In genomic region chr1:36279789-36280296, GRCh38 we compare ENCODE assay signal across 10 cellular contexts. TPM values are rescaled to one million over a fixed set of nuclear protein-coding genes. Genes with fewer than 3 reads are reported as not detected.
DNase-seq lines count a peak whose midpoint lies in the region; ATAC-seq and TF ChIP-seq lines count a peak whose summit lies in the region.
"Had no signal": no experiment of that assay in that cellular context is flagged by ENCODE, and none has a peak within 500 bp of the region (broad histone marks: within the 10 kb centered on the region; RNA-seq: fewer than 3 reads in every experiment).

No MANE protein-coding gene starts in this region.

- in situ Hi-C loops in transverse colon (cut with MboI; ENCODE audit: low pct_ligation_motif_present in 1 of 4, low pct_unique_long_range_greater_than_20kb in 1 of 4, low sequenced_read_pairs in 3 of 4) = loop anchor here (10.0 to 25.0 kb wide), 4 partner anchors 85 to 175 kb away; no protein-coding TSS in a partner anchor

- H3K27me3 Mint-ChIP-seq in naive thymus-derived CD4-positive, alpha-beta T cell = no peaks in the 10 kb centered on the region

- no peak overlapping the region for H3K9ac ChIP-seq in adipocyte (ENCODE audit: low read length)
- H3K9ac ChIP-seq: SK-N-SH had no signal

- DNase-seq in heart left ventricle (no peak), Right ventricle myocardium inferior (ENCODE audit: missing footprints) (no peak), adipocyte (ENCODE audit: low read depth) (no peak), transverse colon (no peak), SIG-M5 (lab: John Stamatoyannopoulos, UW) (no peak)
- DNase-seq in naive thymus-derived CD4-positive, alpha-beta T cell = no peak
- DNase-seq in stimulated activated CD4-positive, alpha-beta T cell treated with anti-CD3 and anti-CD28 coated beads, Interleukin-15, amount 100 ng/mL, for 24 hours = no peak
- DNase-seq: activated CD4-positive, alpha-beta T cell treated with anti-CD3 and anti-CD28 coated beads for 4 hours; SK-N-SH had no signal

- peaks cover 0 to 7% (median 5%) of the 10 kb centered on the region in 5 donors for H3K36me3 Mint-ChIP-seq in naive thymus-derived CD4-positive, alpha-beta T cell

- no peak for TF ChIP-seq EP300 in transverse colon (IDR thresholded peaks at IDR 0.05; ENCODE audit: low read depth)

- H3K4me1 Mint-ChIP-seq in naive thymus-derived CD4-positive, alpha-beta T cell = peaks cover 9 to 32% (median 20%) of the 10 kb centered on the region in 7 donors

- TF ChIP-seq POLR2A in heart left ventricle (IDR thresholded peaks at IDR 0.05) (no peak), transverse colon (IDR thresholded peaks at IDR 0.05) (no peak)

- H3K9me3 Mint-ChIP-seq in naive thymus-derived CD4-positive, alpha-beta T cell = no peaks in the 10 kb centered on the region

- intact Hi-C loops in heart left ventricle (cut with DNase I) (loop anchor here in 9 of 10 donors (5.0 to 10.0 kb wide), 7 partner anchors 38 to 128 kb away; partner anchors contain the start of gene THRAP3 (in 1 of the 9)), Right ventricle myocardium inferior (cut with DNase I) (loop anchor here (5.0 kb wide), 2 partner anchors 38 to 78 kb away; no protein-coding TSS in a partner anchor), transverse colon (cut with DNase I; ENCODE audit: low total_unique reads) (loop anchor here (2.0 kb wide), 1 partner anchor 45 kb away; no protein-coding TSS in a partner anchor)
- intact Hi-C loops in naive thymus-derived CD4-positive, alpha-beta T cell (cut with micrococcal nuclease) = no loop called here

- H3K36me3 ChIP-seq in heart left ventricle (peaks cover 0 to 44% (median 27%) of the 10 kb centered on the region in 9 donors), adipocyte (ENCODE audit: control insufficient read depth, insufficient read depth, low read length, severe bottlenecking) (peaks cover 21% of the 10 kb centered on the region), transverse colon (peaks cover 0 to 21% (median 6%) of the 10 kb centered on the region in 4 donors)
- H3K36me3 ChIP-seq in naive thymus-derived CD4-positive, alpha-beta T cell (ENCODE audit: control insufficient read depth in 2 of 3, insufficient read depth in 3 of 3, low read length in 3 of 3) = peaks cover 8 to 24% (median 10%) of the 10 kb centered on the region in 3 experiments

- no peak overlapping the region for H3K4me3 Mint-ChIP-seq in naive thymus-derived CD4-positive, alpha-beta T cell

- no peak overlapping the region for H3K4me3 ChIP-seq in heart left ventricle
- peak overlapping the region; percentile 24 for H3K4me3 ChIP-seq in adipocyte (ENCODE audit: low read length)
- H3K4me3 ChIP-seq in naive thymus-derived CD4-positive, alpha-beta T cell (ENCODE audit: low read length) = no peak overlapping the region
- H3K4me3 ChIP-seq in transverse colon = no peak overlapping the region

- ATAC-seq in heart left ventricle (peak in 3 of 4 donors; percentile 20 to 31 (median 26)), Right ventricle myocardium inferior (no peak), HG03521 (IDR thresholded peaks at IDR 0.05; ENCODE audit: unreplicated experiment) (no peak)
- no peak for ATAC-seq in naive thymus-derived CD4-positive, alpha-beta T cell

- WGBS in heart left ventricle, 4 donors = 64 to 77% (median 75%) methylated on average over 7 of the region's 7 CpGs
- WGBS in transverse colon (ENCODE audit: low coverage in 1 of 2), 2 donors = 72 to 75% methylated on average over 1 to 7 of the region's 7 CpGs

- CTCF ChIA-PET in naive thymus-derived CD4-positive, alpha-beta T cell (lab: Charles Lee) = interaction anchor here (0.5 to 0.7 kb wide), 3 partner anchors 40 to 235 kb away, joined by 3 read pairs; no protein-coding TSS in a partner anchor

- H3K4me1 ChIP-seq in heart left ventricle = peaks cover 0 to 77% (median 44%) of the 10 kb centered on the region in 12 donors
- peaks cover 38% of the 10 kb centered on the region for H3K4me1 ChIP-seq in adipocyte (ENCODE audit: control insufficient read depth, insufficient read depth, low read length)
- no peaks in the 10 kb centered on the region for H3K4me1 ChIP-seq in naive thymus-derived CD4-positive, alpha-beta T cell (ENCODE audit: control insufficient read depth in 2 of 2, insufficient read depth in 2 of 2, low read length in 2 of 2)
- peaks cover 0 to 35% (median 13%) of the 10 kb centered on the region in 4 donors for H3K4me1 ChIP-seq in transverse colon

- no peaks in the 10 kb centered on the region for H3K9me3 ChIP-seq in heart left ventricle
- H3K9me3 ChIP-seq in adipocyte (ENCODE audit: control insufficient read depth, low read length) = no peaks in the 10 kb centered on the region
- H3K9me3 ChIP-seq in naive thymus-derived CD4-positive, alpha-beta T cell (ENCODE audit: control insufficient read depth in 2 of 3, low read length in 3 of 3) = no peaks in the 10 kb centered on the region
- H3K9me3 ChIP-seq in transverse colon = no peaks in the 10 kb centered on the region
- H3K9me3 ChIP-seq: SK-N-SH had no signal

- POLR2A ChIA-PET in naive thymus-derived CD4-positive, alpha-beta T cell (lab: Charles Lee) = interaction anchor here (0.5 kb wide), 1 partner anchor 155 kb away, joined by 6 read pairs; no protein-coding TSS in a partner anchor

- TF ChIP-seq CTCF in heart left ventricle (IDR thresholded peaks at IDR 0.05) (no peak), transverse colon (IDR thresholded peaks at IDR 0.05) (no peak)

- H3K27me3 ChIP-seq in heart left ventricle = no peaks in the 10 kb centered on the region
- no peaks in the 10 kb centered on the region for H3K27me3 ChIP-seq in adipocyte (replicated peaks; ENCODE audit: control insufficient read depth, insufficient read depth, low read length)
- H3K27me3 ChIP-seq in naive thymus-derived CD4-positive, alpha-beta T cell (ENCODE audit: control insufficient read depth in 2 of 2, insufficient read depth in 2 of 2, low read length in 2 of 2) = no peaks in the 10 kb centered on the region
- H3K27me3 ChIP-seq in transverse colon = no peaks in the 10 kb centered on the region

- H3K27ac ChIP-seq in heart left ventricle (peak overlapping the region; percentile 39 to 90 (median 79)), transverse colon (peak overlapping the region; percentile 3 to 37 (median 8))
- peak overlapping the region; percentile 33 for H3K27ac ChIP-seq in naive thymus-derived CD4-positive, alpha-beta T cell (ENCODE audit: low read depth, low read length)

- H3K27ac Mint-ChIP-seq in naive thymus-derived CD4-positive, alpha-beta T cell = peak overlapping the region; percentile 26 to 94 (median 81)

RNA-seq across cellular contexts. Expression of gene SH3D21, which starts 26.3 kb away (rescaled TPM):
- total RNA-seq in heart left ventricle (1 to 10 TPM in 5 of 9 donors, under 1 TPM in 4; 0.38 to 3.1 (median 1.4) TPM), Right ventricle myocardium inferior (1.6 TPM), transverse colon (100 to 1,000 TPM in 1 of 4 donors, 10 to 100 TPM in 3; 12.7 to 143 (median 15.9) TPM)
- 1 to 10 TPM in 1 of 2 donors, under 1 TPM in 1; 0.72 to 2.2 TPM for polyA plus RNA-seq in heart left ventricle
- 10 to 100 TPM in 1 of 5 experiments, 1 to 10 TPM in 4; 2.7 to 21.7 (median 3.1) TPM for total RNA-seq in naive thymus-derived CD4-positive, alpha-beta T cell
- polyA plus RNA-seq in naive thymus-derived CD4-positive, alpha-beta T cell = under 1 TPM; 0.17 to 0.37 TPM

RNA-seq across cellular contexts. Expression of gene EVA1B, which starts 43.6 kb away (rescaled TPM):
- total RNA-seq in heart left ventricle (10 to 100 TPM in 6 of 9 donors, 1 to 10 TPM in 3; 5.9 to 42.3 (median 10.8) TPM), Right ventricle myocardium inferior (10.9 TPM), transverse colon (10 to 100 TPM in 3 of 4 donors, 1 to 10 TPM in 1; 4.4 to 24.8 (median 10.4) TPM)
- 10 to 100 TPM; 13.6 to 21.4 TPM for polyA plus RNA-seq in heart left ventricle
- total RNA-seq in naive thymus-derived CD4-positive, alpha-beta T cell = 10 to 100 TPM in 1 of 5 experiments, 1 to 10 TPM in 4; 1.5 to 12.5 (median 2.2) TPM
- polyA plus RNA-seq in naive thymus-derived CD4-positive, alpha-beta T cell = under 1 TPM; 0.43 to 0.66 TPM

RNA-seq across cellular contexts. Expression of gene THRAP3, which starts 55.6 kb away (rescaled TPM):
- total RNA-seq in heart left ventricle (100 to 1,000 TPM in 4 of 9 donors, 10 to 100 TPM in 5; 68.6 to 106 (median 92.8) TPM), Right ventricle myocardium inferior (60.1 TPM), transverse colon (10 to 100 TPM; 25.8 to 73.7 (median 59.9) TPM)
- polyA plus RNA-seq in heart left ventricle = 10 to 100 TPM; 27.9 to 36.5 TPM
- 100 to 1,000 TPM in 3 of 5 experiments, 10 to 100 TPM in 2; 62.1 to 138 (median 122) TPM for total RNA-seq in naive thymus-derived CD4-positive, alpha-beta T cell
- 100 to 1,000 TPM in 1 of 2 donors, 10 to 100 TPM in 1; 99.7 to 112 TPM for polyA plus RNA-seq in naive thymus-derived CD4-positive, alpha-beta T cell

Comparison
In these comparisons a context has a peak if more than half of its experiments do, and no peak if none do; other contexts are left out.
1. ATAC-seq: peak in heart left ventricle (3 of 4); none in Right ventricle myocardium inferior (single experiment), naive thymus-derived CD4-positive, alpha-beta T cell (single experiment) and HG03521 (single experiment).
2. H3K27ac ChIP-seq: peak in every context shown above with its lines; median percentile 79 in heart left ventricle; 33 in naive thymus-derived CD4-positive, alpha-beta T cell; 8 in transverse colon.
3. intact Hi-C loops: an anchor here in heart left ventricle (5.0 to 10.0 kb wide), Right ventricle myocardium inferior (5.0 kb wide) and transverse colon (2.0 kb wide); none called in naive thymus-derived CD4-positive, alpha-beta T cell.